13 cellular contexts compared by ENCODE assay signal in genomic region chr12:57389033-57389432, GRCh38. TPM values are rescaled to one million over a fixed set of nuclear protein-coding genes. Genes with fewer than 3 reads are reported as not detected.
DNase-seq lines count a peak whose midpoint lies in the region; ATAC-seq and TF ChIP-seq lines count a peak whose summit lies in the region.
"Had no signal": no experiment of that assay in that cellular context is flagged by ENCODE, and none has a peak within 500 bp of the region (broad histone marks: within the 10 kb centered on the region; RNA-seq: fewer than 3 reads in every experiment).

No MANE protein-coding gene starts in this region.

- peaks cover 23% of the 10 kb centered on the region for H3F3A ChIP-seq in SK-N-SH (replicated peaks; ENCODE audit: insufficient read depth)

- H3K4me3 ChIP-seq in heart left ventricle, result no peak overlapping the region
- no peak overlapping the region for H3K4me3 ChIP-seq in SK-N-SH (ENCODE audit: low read depth in 2 of 2, low read length in 1 of 2)
- H3K4me3 ChIP-seq: BLaER1 treated with 17β-estradiol and CSF1 and Interleukin-3, amounts not matched to agents 10 nM and 100 nM; neural progenitor cell; upper lobe of left lung had no signal

- DNase-seq in heart left ventricle (no peak), cardiac septum (ENCODE audit: low spot score) (no peak), SK-N-SH (no peak), fibroblast of peridontal ligament (ENCODE audit: extremely low read depth) (peak; percentile 82), stromal cell of bone marrow (ENCODE audit: low read depth) (peak; percentile 78), NOMO-1 treated with DMSO at 0.1 percent for 48 hours (lab: John Stamatoyannopoulos, UW; ENCODE audit: unreplicated experiment) (no peak), SIG-M5 (lab: John Stamatoyannopoulos, UW) (no peak)
- DNase-seq in effector CD8-positive, alpha-beta T cell (lab: John Stamatoyannopoulos, UW), result no peak
- DNase-seq: NCI-H2171, upper lobe of left lung had no signal

- H3K4me2 ChIP-seq in SK-N-SH, result peak overlapping the region; percentile 56
- H3K4me2 ChIP-seq: neural progenitor cell had no signal

- TF ChIP-seq CTCF in heart left ventricle (IDR thresholded peaks at IDR 0.05) (no peak), SK-N-SH (IDR thresholded peaks at IDR 0.05) (no peak)

- peak overlapping the region; percentile 20; the same call in 1 of the 2 replicates for H3K9ac ChIP-seq in SK-N-SH
- H3K9ac ChIP-seq: BLaER1 treated with 17β-estradiol and CSF1 and Interleukin-3, amounts not matched to agents 10 nM and 100 nM; neural progenitor cell had no signal

- peak in 1 of 2 experiments; percentile 60; a peak in 1 of 4 replicates for TF ChIP-seq EP300 in SK-N-SH (IDR thresholded peaks at IDR 0.05; ENCODE audit: borderline replicate concordance in 1 of 2, low read depth in 1 of 2, low read length in 1 of 2)

- H3K4me1 ChIP-seq in heart left ventricle (peaks cover 0 to 22% (median 10%) of the 10 kb centered on the region in 12 donors), SK-N-SH (ENCODE audit: control insufficient read depth in 1 of 2, insufficient read depth in 2 of 2, low read depth in 1 of 2, low read length in 1 of 2) (peaks cover 0 to 11% of the 10 kb centered on the region in 2 experiments; a peak in 2 of 4 replicates)
- H3K4me1 ChIP-seq: neural progenitor cell, upper lobe of left lung had no signal

- peaks cover 26% of the 10 kb centered on the region; the same call in 1 of the 2 replicates for H3K79me2 ChIP-seq in SK-N-SH (ENCODE audit: insufficient read depth)

- intact Hi-C loops in heart left ventricle (cut with DNase I), result no loop called here
- intact Hi-C loops in cardiac septum (cut with DNase I), result no loop called here

- WGBS in heart left ventricle, 4 donors, result 28 to 41% (median 39%) methylated on average over 3 of the region's 3 CpGs
- WGBS in SK-N-SH (ENCODE audit: low lambda C conversion rate), result 9% methylated on average over 3 of the region's 3 CpGs

- peak in 3 of 4 donors; percentile 5 to 69 (median 51) for ATAC-seq in heart left ventricle

- H3K27ac ChIP-seq in heart left ventricle (peak overlapping the region in 7 of 12 donors; percentile 28 to 78 (median 47)), SK-N-SH (ENCODE audit: low read depth in 2 of 2, low read length in 1 of 2) (peak overlapping the region in 1 of 2 experiments; percentile 80; a peak in 2 of 4 replicates)
- H3K27ac ChIP-seq: BLaER1 treated with 17β-estradiol and CSF1 and Interleukin-3, amounts not matched to agents 10 nM and 100 nM; neural progenitor cell; upper lobe of left lung had no signal

- no peaks in the 10 kb centered on the region for H3K9me2 ChIP-seq in SK-N-SH

- H3K36me3 ChIP-seq in heart left ventricle, result peaks cover 0 to 38% (median 7%) of the 10 kb centered on the region in 9 donors
- peaks cover 0 to 8% of the 10 kb centered on the region in 2 experiments for H3K36me3 ChIP-seq in SK-N-SH (replicated peaks in 1 of 2; ENCODE audit: control insufficient read depth in 1 of 2, insufficient read depth in 2 of 2, low read length in 1 of 2)
- H3K36me3 ChIP-seq: neural progenitor cell had no signal

- no peak for TF ChIP-seq RAD21 in SK-N-SH (IDR thresholded peaks at IDR 0.05; ENCODE audit: low read length)

- H2AFZ ChIP-seq in SK-N-SH (ENCODE audit: low read depth), result no peak overlapping the region
- H2AFZ ChIP-seq: neural progenitor cell had no signal

- no peaks in the 10 kb centered on the region for H3K27me3 ChIP-seq in heart left ventricle
- no peaks in the 10 kb centered on the region for H3K27me3 ChIP-seq in SK-N-SH (ENCODE audit: insufficient read depth)
- H3K27me3 ChIP-seq: BLaER1 treated with 17β-estradiol and CSF1 and Interleukin-3, amounts not matched to agents 10 nM and 100 nM; neural progenitor cell; upper lobe of left lung had no signal

- no peaks in the 10 kb centered on the region for H4K20me1 ChIP-seq in SK-N-SH (ENCODE audit: insufficient read depth)

- CTCF ChIA-PET in SK-N-SH (lab: Yijun Ruan, JAX), result interaction anchor here (1.5 to 1.8 kb wide), 2 partner anchors 64 to 70 kb away, joined by 3 to 4 read pairs; no protein-coding TSS in a partner anchor

- TF ChIP-seq POLR2A in heart left ventricle (IDR thresholded peaks at IDR 0.05), result no peak

- POLR2A ChIA-PET in SK-N-SH (lab: Yijun Ruan, JAX), result no interaction called here

- H3K9me3 ChIP-seq in heart left ventricle (no peaks in the 10 kb centered on the region), SK-N-SH (no peaks in the 10 kb centered on the region)
- H3K9me3 ChIP-seq: upper lobe of left lung had no signal

TF ChIP-seq in SK-N-SH, 30 proteins besides CTCF, POLR2A, EP300 and RAD21 (continues in another document):
- TF ChIP-seq TAF1 (IDR thresholded peaks at IDR 0.05; ENCODE audit: borderline replicate concordance, low read depth, low read length) (no peak), REST (IDR thresholded peaks at IDR 0.05; ENCODE audit: low read depth, low read length) (no peak), YY1 (IDR thresholded peaks at IDR 0.05; ENCODE audit: low read depth) (no peak), IRF3 (IDR thresholded peaks at IDR 0.05; ENCODE audit: low read depth, low read length) (no peak), MAX (IDR thresholded peaks at IDR 0.05; ENCODE audit: low read depth) (no peak), RCOR1 (IDR thresholded peaks at IDR 0.05; ENCODE audit: low read length) (no peak), FOSL2 (IDR thresholded peaks at IDR 0.05; ENCODE audit: borderline replicate concordance, low read depth) (peak; percentile 91), GABPA (IDR thresholded peaks at IDR 0.05; ENCODE audit: low read depth) (no peak), ELF1 (IDR thresholded peaks at IDR 0.05) (no peak), ZBTB33 (IDR thresholded peaks at IDR 0.05; ENCODE audit: borderline replicate concordance, low read depth) (no peak), SIN3A (IDR thresholded peaks at IDR 0.05; ENCODE audit: borderline replicate concordance, low read depth, low read length) (peak; percentile 39; the same call in 1 of the 2 replicates)

RNA-seq across cellular contexts. Expression of gene R3HDM2, which starts 41.8 kb away (rescaled TPM):
- total RNA-seq in heart left ventricle (100 to 1,000 TPM in 1 of 9 donors, 10 to 100 TPM in 8; 33.1 to 102 (median 61.9) TPM), cardiac septum (77.7 TPM)
- polyA plus RNA-seq in heart left ventricle (10 to 100 TPM; 12.7 to 24.5 TPM), SK-N-SH (2012; rRNA removed) (16.3 and 23.1 TPM in 2 replicates)
- 13.0 and 15.7 TPM in 2 replicates for polyA plus RNA-seq in SK-N-SH (2012; cell fraction: cytosol; rRNA removed)
- polyA plus RNA-seq in SK-N-SH (2012; cell fraction: nucleus; rRNA removed), result 34.5 and 38.7 TPM in 2 replicates

RNA-seq across cellular contexts. Expression of gene INHBC, which starts 45.6 kb away (rescaled TPM):
- under 1 TPM in 1 of 9 donors, not detected in 8; 0.27 TPM for total RNA-seq in heart left ventricle
- polyA plus RNA-seq in heart left ventricle, result under 1 TPM in 1 of 2 donors, not detected in 1; 0.03 TPM
- not detected for total RNA-seq in cardiac septum
- 0.08 and 0.10 TPM in 2 replicates for polyA plus RNA-seq in SK-N-SH (2012; rRNA removed)
- 0.04 and 0.05 TPM in 2 replicates for polyA plus RNA-seq in SK-N-SH (2012; cell fraction: cytosol; rRNA removed)
- polyA plus RNA-seq in SK-N-SH (2012; cell fraction: nucleus; rRNA removed), result 0.02 TPM in 1 of 2 replicates, not detected in the other
- total RNA-seq: activated CD8-positive, alpha-beta memory T cell treated with anti-CD3 and anti-CD28 coated beads for 36 hours; upper lobe of left lung had no signal

Comparison
In these comparisons a context has a peak if more than half of its experiments do, and no peak if none do; other contexts are left out.
1. DNase-seq: peak in fibroblast of peridontal ligament (single experiment) and stromal cell of bone marrow (single experiment); none in heart left ventricle (0 of 5), cardiac septum (single experiment), SK-N-SH (single experiment), NOMO-1 treated with DMSO at 0.1 percent for 48 hours (single experiment), SIG-M5 (single experiment) and effector CD8-positive, alpha-beta T cell (single experiment).